In the genomic region with DNA sequence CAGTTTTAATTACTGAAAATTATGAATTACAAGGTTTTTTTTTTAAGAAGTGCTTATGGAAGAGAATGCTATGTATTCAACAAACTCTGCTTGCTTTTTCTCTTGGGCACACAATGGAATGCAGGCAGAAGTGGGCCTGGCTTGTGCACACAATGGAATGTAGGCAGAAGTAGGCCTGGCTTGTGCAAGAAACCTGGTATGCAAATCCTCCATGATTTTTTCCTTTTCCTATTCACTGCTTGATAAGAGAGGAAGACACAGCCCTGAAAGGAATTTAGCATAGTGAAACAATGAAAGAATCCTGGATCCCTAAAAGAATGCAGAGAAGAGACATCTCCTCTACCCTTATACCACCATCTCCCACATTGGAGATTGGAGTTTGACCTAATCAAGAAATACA, we compare ENCODE assay signal across 20 cellular contexts.
DNase-seq lines count a peak whose midpoint lies in the region; ATAC-seq and TF ChIP-seq lines count a peak whose summit lies in the region.
"Had no signal": no experiment of that assay in that cellular context is flagged by ENCODE, and none has a peak within 500 bp of the region (broad histone marks: within the 10 kb centered on the region; RNA-seq: fewer than 3 reads in every experiment).

No MANE protein-coding gene starts in this region.

- H3K9me3 Mint-ChIP-seq in immature natural killer cell = peaks cover 0 to 2% (median 0%) of the 10 kb centered on the region in 6 donors
- H3K9me3 Mint-ChIP-seq: activated T-helper 17 cell treated with anti-CD3 and anti-CD28 coated beads, Interleukin-2, amount 50 U/mL, for 72 hours had no signal

- H3K27ac Mint-ChIP-seq in immature natural killer cell = no peak overlapping the region
- H3K27ac Mint-ChIP-seq: activated T-helper 17 cell treated with anti-CD3 and anti-CD28 coated beads, Interleukin-2, amount 50 U/mL, for 72 hours; CD14-positive monocyte had no signal

- H3K4me3 ChIP-seq in cardiac fibroblast (replicated peaks in 1 of 2; ENCODE audit: low read depth in 2 of 2, low read length in 2 of 2) = no peak overlapping the region
- H3K4me3 ChIP-seq: MG63, skin epidermis, tibial artery had no signal

- DNase-seq in HS-27A (ENCODE audit: low read depth) = peak; percentile 35
- peak; percentile 22 to 41 for DNase-seq in cardiac fibroblast (ENCODE audit: low read depth in 2 of 2)
- peak; percentile 79 for DNase-seq in islet precursor cell
- peak; percentile 10 for DNase-seq in pulmonary artery endothelial cell (ENCODE audit: low read depth, low spot score)
- no peak for DNase-seq in immature natural killer cell
- no peak for DNase-seq in NCI-H2171 treated with DMSO at 0.1 percent for 48 hours (lab: John Stamatoyannopoulos, UW)
- no peak for DNase-seq in NCI-H510A (lab: John Stamatoyannopoulos, UW)
- DNase-seq: aorta, DND-41, HCEC 1CT, MG63, NCI-H1930, NCI-H774, nucleus accumbens, tibial artery, WERI-Rb-1 had no signal

- no peak for ATAC-seq in HG03135 (IDR thresholded peaks at IDR 0.05; ENCODE audit: unreplicated experiment)
- ATAC-seq: activated T-helper 17 cell treated with anti-CD3 and anti-CD28 coated beads, Interleukin-2, amount 50 U/mL, for 72 hours had no signal

- H3K27me3 Mint-ChIP-seq in immature natural killer cell (ENCODE audit: low read depth in 3 of 3) = peaks cover 0 to 3% (median 2%) of the 10 kb centered on the region in 3 donors

- H3K36me3 Mint-ChIP-seq in immature natural killer cell = no peaks in the 10 kb centered on the region
- H3K36me3 Mint-ChIP-seq: CD14-positive monocyte had no signal

- H3K4me3 Mint-ChIP-seq in immature natural killer cell = no peak overlapping the region
- H3K4me3 Mint-ChIP-seq: activated T-helper 17 cell treated with anti-CD3 and anti-CD28 coated beads, Interleukin-2, amount 50 U/mL, for 72 hours; CD14-positive monocyte had no signal

- no peaks in the 10 kb centered on the region for H3K4me1 Mint-ChIP-seq in immature natural killer cell
- H3K4me1 Mint-ChIP-seq: activated T-helper 17 cell treated with anti-CD3 and anti-CD28 coated beads, Interleukin-2, amount 50 U/mL, for 72 hours; CD14-positive monocyte had no signal

- TF ChIP-seq CTCF in cardiac fibroblast (IDR thresholded peaks at IDR 0.05; ENCODE audit: low read depth, low read length) = no peak

Comparison
In these comparisons a context has a peak if more than half of its experiments do, and no peak if none do; other contexts are left out.
1. DNase-seq: peak in HS-27A (single experiment), cardiac fibroblast (2 of 2), islet precursor cell (single experiment) and pulmonary artery endothelial cell (single experiment); none in immature natural killer cell (0 of 3), NCI-H2171 treated with DMSO at 0.1 percent for 48 hours (single experiment) and NCI-H510A (single experiment).